1 cellular context compared by ENCODE assay signal in the genomic region with DNA sequence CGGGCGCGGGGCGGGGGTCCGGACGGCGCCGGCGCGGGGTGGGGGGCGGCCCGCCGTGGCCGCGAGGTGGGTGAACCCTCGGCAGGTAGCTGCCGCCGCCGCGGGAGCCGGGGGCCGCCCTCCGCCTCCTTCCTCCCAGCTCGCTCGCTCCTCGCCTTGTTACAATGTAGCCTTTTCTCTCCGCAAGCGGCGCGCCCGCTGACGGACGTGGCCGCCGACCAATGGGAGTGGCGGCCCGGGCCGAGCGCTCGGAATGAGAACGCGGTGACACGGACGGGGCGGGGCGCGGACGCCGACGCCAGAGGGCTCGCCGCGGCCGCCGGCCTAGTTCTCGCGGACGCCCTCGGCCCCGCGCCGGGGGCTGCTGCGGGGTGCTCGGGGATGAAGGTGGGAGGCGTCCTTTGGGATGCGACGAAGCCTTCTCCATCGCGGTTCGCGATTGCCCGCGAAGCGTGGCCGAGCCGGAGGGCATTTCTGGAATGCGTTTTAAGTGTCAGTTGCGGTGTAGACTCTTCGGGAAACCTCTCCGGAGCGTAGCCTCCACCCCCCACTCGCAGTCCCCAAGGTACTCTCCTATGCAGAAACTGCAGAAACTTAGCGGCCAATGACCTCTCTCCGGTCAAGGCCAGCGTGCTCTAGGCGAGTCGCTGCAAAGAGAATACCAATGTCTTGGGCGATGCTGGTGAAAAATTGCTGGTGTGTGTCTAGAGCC.
TF ChIP-seq lines count a peak whose summit lies in the region.

No MANE protein-coding gene starts in this region.

TF ChIP-seq in HepG2, 621 proteins besides CTCF, POLR2A, EP300 and RAD21 (continued from another document and continues in another):
- TF ChIP-seq, protein P1, sequence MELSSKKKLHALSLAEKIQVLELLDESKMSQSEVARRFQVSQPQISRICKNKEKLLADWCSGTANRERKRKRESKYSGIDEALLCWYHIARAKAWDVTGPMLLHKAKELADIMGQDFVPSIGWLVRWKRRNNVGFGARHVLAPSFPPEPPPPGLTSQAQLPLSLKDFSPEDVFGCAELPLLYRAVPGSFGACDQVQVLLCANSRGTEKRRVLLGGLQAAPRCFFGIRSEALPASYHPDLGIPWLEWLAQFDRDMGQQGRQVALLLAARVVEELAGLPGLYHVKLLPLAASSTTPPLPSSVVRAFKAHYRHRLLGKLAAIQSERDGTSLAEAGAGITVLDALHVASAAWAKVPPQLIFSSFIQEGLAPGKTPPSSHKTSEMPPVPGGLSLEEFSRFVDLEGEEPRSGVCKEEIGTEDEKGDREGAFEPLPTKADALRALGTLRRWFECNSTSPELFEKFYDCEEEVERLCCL (CRISPR knock-in tag; IDR thresholded peaks at IDR 0.05; ENCODE audit: borderline replicate concordance) = no peak
- TF ChIP-seq MIER2 (CRISPR knock-in tag; IDR thresholded peaks at IDR 0.05) = no peak
- TF ChIP-seq, protein P2, sequence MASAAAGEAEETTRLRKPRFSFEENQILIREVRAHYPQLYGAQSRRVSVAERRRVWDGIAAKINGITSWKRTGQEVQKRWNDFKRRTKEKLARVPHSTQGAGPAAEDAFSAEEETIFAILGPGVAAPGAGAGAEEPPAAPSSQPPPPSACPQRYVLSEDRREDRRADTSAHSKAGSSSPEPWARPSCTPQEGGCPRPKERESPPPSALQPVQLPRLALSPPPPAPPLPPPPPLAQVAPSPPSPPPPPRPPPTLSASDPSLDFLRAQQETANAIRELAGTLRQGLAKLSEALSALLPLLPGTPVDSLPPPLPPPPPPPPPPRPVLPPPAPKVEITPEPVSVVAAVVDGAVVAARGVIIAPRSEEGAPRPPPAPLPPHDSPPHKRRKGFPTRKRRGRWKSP (CRISPR knock-in tag; IDR thresholded peaks at IDR 0.05) = 0 out of 2 replicates have a peak, but pooled peaks have one; percentile 35
- TF ChIP-seq, protein P3, sequence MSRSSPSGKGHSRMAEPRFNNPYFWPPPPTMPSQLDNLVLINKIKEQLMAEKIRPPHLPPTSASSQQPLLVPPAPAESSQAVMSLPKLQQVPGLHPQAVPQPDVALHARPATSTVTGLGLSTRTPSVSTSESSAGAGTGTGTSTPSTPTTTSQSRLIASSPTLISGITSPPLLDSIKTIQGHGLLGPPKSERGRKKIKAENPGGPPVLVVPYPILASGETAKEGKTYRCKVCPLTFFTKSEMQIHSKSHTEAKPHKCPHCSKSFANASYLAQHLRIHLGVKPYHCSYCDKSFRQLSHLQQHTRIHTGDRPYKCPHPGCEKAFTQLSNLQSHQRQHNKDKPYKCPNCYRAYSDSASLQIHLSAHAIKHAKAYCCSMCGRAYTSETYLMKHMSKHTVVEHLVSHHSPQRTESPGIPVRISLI (CRISPR knock-in tag; IDR thresholded peaks at IDR 0.05; ENCODE audit: borderline replicate concordance) = no peak
- no peak for TF ChIP-seq ZNF615 (CRISPR knock-in tag; IDR thresholded peaks at IDR 0.05; ENCODE audit: borderline replicate concordance)
- no peak for TF ChIP-seq HDAC2 (CRISPR knock-in tag; IDR thresholded peaks at IDR 0.05)
- TF ChIP-seq, protein P4, sequence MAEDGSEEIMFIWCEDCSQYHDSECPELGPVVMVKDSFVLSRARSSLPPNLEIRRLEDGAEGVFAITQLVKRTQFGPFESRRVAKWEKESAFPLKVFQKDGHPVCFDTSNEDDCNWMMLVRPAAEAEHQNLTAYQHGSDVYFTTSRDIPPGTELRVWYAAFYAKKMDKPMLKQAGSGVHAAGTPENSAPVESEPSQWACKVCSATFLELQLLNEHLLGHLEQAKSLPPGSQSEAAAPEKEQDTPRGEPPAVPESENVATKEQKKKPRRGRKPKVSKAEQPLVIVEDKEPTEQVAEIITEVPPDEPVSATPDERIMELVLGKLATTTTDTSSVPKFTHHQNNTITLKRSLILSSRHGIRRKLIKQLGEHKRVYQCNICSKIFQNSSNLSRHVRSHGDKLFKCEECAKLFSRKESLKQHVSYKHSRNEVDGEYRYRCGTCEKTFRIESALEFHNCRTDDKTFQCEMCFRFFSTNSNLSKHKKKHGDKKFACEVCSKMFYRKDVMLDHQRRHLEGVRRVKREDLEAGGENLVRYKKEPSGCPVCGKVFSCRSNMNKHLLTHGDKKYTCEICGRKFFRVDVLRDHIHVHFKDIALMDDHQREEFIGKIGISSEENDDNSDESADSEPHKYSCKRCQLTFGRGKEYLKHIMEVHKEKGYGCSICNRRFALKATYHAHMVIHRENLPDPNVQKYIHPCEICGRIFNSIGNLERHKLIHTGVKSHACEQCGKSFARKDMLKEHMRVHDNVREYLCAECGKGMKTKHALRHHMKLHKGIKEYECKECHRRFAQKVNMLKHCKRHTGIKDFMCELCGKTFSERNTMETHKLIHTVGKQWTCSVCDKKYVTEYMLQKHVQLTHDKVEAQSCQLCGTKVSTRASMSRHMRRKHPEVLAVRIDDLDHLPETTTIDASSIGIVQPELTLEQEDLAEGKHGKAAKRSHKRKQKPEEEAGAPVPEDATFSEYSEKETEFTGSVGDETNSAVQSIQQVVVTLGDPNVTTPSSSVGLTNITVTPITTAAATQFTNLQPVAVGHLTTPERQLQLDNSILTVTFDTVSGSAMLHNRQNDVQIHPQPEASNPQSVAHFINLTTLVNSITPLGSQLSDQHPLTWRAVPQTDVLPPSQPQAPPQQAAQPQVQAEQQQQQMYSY (CRISPR knock-in tag; IDR thresholded peaks at IDR 0.05) = no peak
- TF ChIP-seq, protein P5, sequence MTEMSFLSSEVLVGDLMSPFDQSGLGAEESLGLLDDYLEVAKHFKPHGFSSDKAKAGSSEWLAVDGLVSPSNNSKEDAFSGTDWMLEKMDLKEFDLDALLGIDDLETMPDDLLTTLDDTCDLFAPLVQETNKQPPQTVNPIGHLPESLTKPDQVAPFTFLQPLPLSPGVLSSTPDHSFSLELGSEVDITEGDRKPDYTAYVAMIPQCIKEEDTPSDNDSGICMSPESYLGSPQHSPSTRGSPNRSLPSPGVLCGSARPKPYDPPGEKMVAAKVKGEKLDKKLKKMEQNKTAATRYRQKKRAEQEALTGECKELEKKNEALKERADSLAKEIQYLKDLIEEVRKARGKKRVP (CRISPR knock-in tag; IDR thresholded peaks at IDR 0.05) = no peak
- TF ChIP-seq ZSCAN29 (CRISPR knock-in tag; conservative IDR thresholded peaks at IDR 0.05) = 0 out of 2 replicates have a peak, but pooled peaks have one; percentile 47
- no peak for TF ChIP-seq ESRRA (CRISPR knock-in tag; IDR thresholded peaks at IDR 0.05; ENCODE audit: low read depth)
- TF ChIP-seq SOX6 (IDR thresholded peaks at IDR 0.05) = no peak
- TF ChIP-seq SOX6 (CRISPR knock-in tag; IDR thresholded peaks at IDR 0.05) = 0 out of 2 replicates have a peak, but pooled peaks have one; percentile 11
- no peak for TF ChIP-seq NFATC3 (CRISPR knock-in tag; IDR thresholded peaks at IDR 0.05)
- TF ChIP-seq ZNF317 (CRISPR knock-in tag; IDR thresholded peaks at IDR 0.05) = no peak
- peak; percentile 61; the same call in 1 of the 2 replicates for TF ChIP-seq YEATS4 (CRISPR knock-in tag; IDR thresholded peaks at IDR 0.05; ENCODE audit: borderline replicate concordance)
- peak; percentile 58; the same call in 1 of the 2 replicates for TF ChIP-seq KDM2A (CRISPR knock-in tag; IDR thresholded peaks at IDR 0.05; ENCODE audit: borderline replicate concordance, low read depth)
- no peak for TF ChIP-seq IRX3 (CRISPR knock-in tag; IDR thresholded peaks at IDR 0.05; ENCODE audit: borderline replicate concordance, low read depth)
- TF ChIP-seq NCOA1 (CRISPR knock-in tag; IDR thresholded peaks at IDR 0.05) = no peak
- TF ChIP-seq ZFP36 (IDR thresholded peaks at IDR 0.05; ENCODE audit: borderline replicate concordance, low read depth, low read length, partially characterized antibody) = no peak
- TF ChIP-seq ZNF563 (CRISPR knock-in tag; IDR thresholded peaks at IDR 0.05) = peak; percentile 87
- TF ChIP-seq, protein P6, sequence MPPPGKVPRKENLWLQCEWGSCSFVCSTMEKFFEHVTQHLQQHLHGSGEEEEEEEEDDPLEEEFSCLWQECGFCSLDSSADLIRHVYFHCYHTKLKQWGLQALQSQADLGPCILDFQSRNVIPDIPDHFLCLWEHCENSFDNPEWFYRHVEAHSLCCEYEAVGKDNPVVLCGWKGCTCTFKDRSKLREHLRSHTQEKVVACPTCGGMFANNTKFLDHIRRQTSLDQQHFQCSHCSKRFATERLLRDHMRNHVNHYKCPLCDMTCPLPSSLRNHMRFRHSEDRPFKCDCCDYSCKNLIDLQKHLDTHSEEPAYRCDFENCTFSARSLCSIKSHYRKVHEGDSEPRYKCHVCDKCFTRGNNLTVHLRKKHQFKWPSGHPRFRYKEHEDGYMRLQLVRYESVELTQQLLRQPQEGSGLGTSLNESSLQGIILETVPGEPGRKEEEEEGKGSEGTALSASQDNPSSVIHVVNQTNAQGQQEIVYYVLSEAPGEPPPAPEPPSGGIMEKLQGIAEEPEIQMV (CRISPR knock-in tag; IDR thresholded peaks at IDR 0.05; ENCODE audit: low read depth) = peak; percentile 85; the same call in 1 of the 2 replicates
- TF ChIP-seq ETV5 (CRISPR knock-in tag; IDR thresholded peaks at IDR 0.05; ENCODE audit: borderline replicate concordance) = no peak
- TF ChIP-seq FLYWCH1 (CRISPR knock-in tag; IDR thresholded peaks at IDR 0.05) = no peak
- TF ChIP-seq FOXP1 (IDR thresholded peaks at IDR 0.05) = no peak
- TF ChIP-seq FOXP1 (CRISPR knock-in tag; IDR thresholded peaks at IDR 0.05) = no peak
- TF ChIP-seq RORA (CRISPR knock-in tag; IDR thresholded peaks at IDR 0.05) = no peak
- TF ChIP-seq FIP1L1 (IDR thresholded peaks at IDR 0.05; ENCODE audit: borderline replicate concordance, insufficient read depth, low read depth, low read length) = no peak
- TF ChIP-seq, protein P7, sequence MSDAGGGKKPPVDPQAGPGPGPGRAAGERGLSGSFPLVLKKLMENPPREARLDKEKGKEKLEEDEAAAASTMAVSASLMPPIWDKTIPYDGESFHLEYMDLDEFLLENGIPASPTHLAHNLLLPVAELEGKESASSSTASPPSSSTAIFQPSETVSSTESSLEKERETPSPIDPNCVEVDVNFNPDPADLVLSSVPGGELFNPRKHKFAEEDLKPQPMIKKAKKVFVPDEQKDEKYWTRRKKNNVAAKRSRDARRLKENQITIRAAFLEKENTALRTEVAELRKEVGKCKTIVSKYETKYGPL (CRISPR knock-in tag; IDR thresholded peaks at IDR 0.05) = no peak
- 0 out of 2 replicates have a peak, but pooled peaks have one; percentile 43 for TF ChIP-seq ZNF761 (CRISPR knock-in tag; conservative IDR thresholded peaks at IDR 0.05)
- TF ChIP-seq ZFYVE20 (CRISPR knock-in tag; IDR thresholded peaks at IDR 0.05; ENCODE audit: borderline replicate concordance, low read depth) = no peak
- TF ChIP-seq MEF2D (CRISPR knock-in tag; IDR thresholded peaks at IDR 0.05) = 0 out of 2 replicates have a peak, but pooled peaks have one; percentile 19
- TF ChIP-seq, protein P8, sequence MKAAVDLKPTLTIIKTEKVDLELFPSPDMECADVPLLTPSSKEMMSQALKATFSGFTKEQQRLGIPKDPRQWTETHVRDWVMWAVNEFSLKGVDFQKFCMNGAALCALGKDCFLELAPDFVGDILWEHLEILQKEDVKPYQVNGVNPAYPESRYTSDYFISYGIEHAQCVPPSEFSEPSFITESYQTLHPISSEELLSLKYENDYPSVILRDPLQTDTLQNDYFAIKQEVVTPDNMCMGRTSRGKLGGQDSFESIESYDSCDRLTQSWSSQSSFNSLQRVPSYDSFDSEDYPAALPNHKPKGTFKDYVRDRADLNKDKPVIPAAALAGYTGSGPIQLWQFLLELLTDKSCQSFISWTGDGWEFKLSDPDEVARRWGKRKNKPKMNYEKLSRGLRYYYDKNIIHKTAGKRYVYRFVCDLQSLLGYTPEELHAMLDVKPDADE (CRISPR knock-in tag; IDR thresholded peaks at IDR 0.05) = no peak
- TF ChIP-seq, protein P9, sequence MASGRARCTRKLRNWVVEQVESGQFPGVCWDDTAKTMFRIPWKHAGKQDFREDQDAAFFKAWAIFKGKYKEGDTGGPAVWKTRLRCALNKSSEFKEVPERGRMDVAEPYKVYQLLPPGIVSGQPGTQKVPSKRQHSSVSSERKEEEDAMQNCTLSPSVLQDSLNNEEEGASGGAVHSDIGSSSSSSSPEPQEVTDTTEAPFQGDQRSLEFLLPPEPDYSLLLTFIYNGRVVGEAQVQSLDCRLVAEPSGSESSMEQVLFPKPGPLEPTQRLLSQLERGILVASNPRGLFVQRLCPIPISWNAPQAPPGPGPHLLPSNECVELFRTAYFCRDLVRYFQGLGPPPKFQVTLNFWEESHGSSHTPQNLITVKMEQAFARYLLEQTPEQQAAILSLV (CRISPR knock-in tag; IDR thresholded peaks at IDR 0.05; ENCODE audit: borderline replicate concordance) = no peak
- TF ChIP-seq, protein P10, sequence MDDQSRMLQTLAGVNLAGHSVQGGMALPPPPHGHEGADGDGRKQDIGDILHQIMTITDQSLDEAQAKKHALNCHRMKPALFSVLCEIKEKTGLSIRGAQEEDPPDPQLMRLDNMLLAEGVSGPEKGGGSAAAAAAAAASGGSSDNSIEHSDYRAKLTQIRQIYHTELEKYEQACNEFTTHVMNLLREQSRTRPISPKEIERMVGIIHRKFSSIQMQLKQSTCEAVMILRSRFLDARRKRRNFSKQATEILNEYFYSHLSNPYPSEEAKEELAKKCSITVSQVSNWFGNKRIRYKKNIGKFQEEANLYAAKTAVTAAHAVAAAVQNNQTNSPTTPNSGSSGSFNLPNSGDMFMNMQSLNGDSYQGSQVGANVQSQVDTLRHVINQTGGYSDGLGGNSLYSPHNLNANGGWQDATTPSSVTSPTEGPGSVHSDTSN (CRISPR knock-in tag; IDR thresholded peaks at IDR 0.05; ENCODE audit: borderline replicate concordance) = peak; percentile 92; the same call in 1 of the 2 replicates
- TF ChIP-seq HIVEP1 (CRISPR knock-in tag; IDR thresholded peaks at IDR 0.05) = no peak
- TF ChIP-seq MYNN (CRISPR knock-in tag; IDR thresholded peaks at IDR 0.05; ENCODE audit: low read depth) = no peak
- TF ChIP-seq PITX1 (CRISPR knock-in tag; IDR thresholded peaks at IDR 0.05) = no peak
- TF ChIP-seq, protein P11, sequence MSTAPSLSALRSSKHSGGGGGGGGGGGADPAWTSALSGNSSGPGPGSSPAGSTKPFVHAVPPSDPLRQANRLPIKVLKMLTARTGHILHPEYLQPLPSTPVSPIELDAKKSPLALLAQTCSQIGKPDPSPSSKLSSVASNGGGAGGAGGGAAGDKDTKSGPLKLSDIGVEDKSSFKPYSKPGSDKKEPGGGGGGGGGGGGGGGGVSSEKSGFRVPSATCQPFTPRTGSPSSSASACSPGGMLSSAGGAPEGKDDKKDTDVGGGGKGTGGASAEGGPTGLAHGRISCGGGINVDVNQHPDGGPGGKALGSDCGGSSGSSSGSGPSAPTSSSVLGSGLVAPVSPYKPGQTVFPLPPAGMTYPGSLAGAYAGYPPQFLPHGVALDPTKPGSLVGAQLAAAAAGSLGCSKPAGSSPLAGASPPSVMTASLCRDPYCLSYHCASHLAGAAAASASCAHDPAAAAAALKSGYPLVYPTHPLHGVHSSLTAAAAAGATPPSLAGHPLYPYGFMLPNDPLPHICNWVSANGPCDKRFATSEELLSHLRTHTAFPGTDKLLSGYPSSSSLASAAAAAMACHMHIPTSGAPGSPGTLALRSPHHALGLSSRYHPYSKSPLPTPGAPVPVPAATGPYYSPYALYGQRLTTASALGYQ (CRISPR knock-in tag; IDR thresholded peaks at IDR 0.05) = no peak; the same call in 1 of the 2 replicates
- no peak for TF ChIP-seq TEAD3 (CRISPR knock-in tag; optimal IDR thresholded peaks at IDR 0.05; ENCODE audit: borderline replicate concordance)
- no peak for TF ChIP-seq ZNF773 (CRISPR knock-in tag; IDR thresholded peaks at IDR 0.05; ENCODE audit: borderline replicate concordance)
- TF ChIP-seq NR2C2 (CRISPR knock-in tag; IDR thresholded peaks at IDR 0.05; ENCODE audit: borderline replicate concordance) = peak; percentile 50; the same call in 1 of the 2 replicates
- TF ChIP-seq PAF1 (CRISPR knock-in tag; IDR thresholded peaks at IDR 0.05) = no peak
- TF ChIP-seq RNF2 (conservative IDR thresholded peaks at IDR 0.05; ENCODE audit: low read depth) = peak; percentile 55
- no peak for TF ChIP-seq ZNF343 (CRISPR knock-in tag; IDR thresholded peaks at IDR 0.05)
